16 cellular contexts compared by ENCODE assay signal in genomic region chr4:21366312-21366711, GRCh38.
A peak's percentile ranks its signal among the peaks of the same experiment; 100 is the strongest.
DNase-seq lines count a peak whose midpoint lies in the region; ATAC-seq and TF ChIP-seq lines count a peak whose summit lies in the region.
"Had no signal": no experiment of that assay in that cellular context is flagged by ENCODE, and none has a peak within 500 bp of the region (broad histone marks: within the 10 kb centered on the region; RNA-seq: fewer than 3 reads in every experiment).

No MANE protein-coding gene starts in this region.

- intact Hi-C loops in PC-3 (cut with micrococcal nuclease) = no loop called here

- no peaks in the 10 kb centered on the region for H3K27me3 Mint-ChIP-seq in GM23338 (ENCODE audit: insufficient read depth, low read depth, poor library complexity)
- no peaks in the 10 kb centered on the region for H3K27me3 Mint-ChIP-seq in neural progenitor cell (ENCODE audit: insufficient read depth, low read depth)

- POLR2A ChIA-PET in PC-3 (lab: Charles Lee; ENCODE audit: unreplicated experiment) = no interaction called here

- CTCF ChIA-PET in PC-3 (lab: Charles Lee) = no interaction called here

- ATAC-seq in GM23338 = peak; percentile 71
- ATAC-seq in PC-3 = no peak

- H2AFZ ChIP-seq in GM23338 (peak overlapping the region; percentile 79; the same call in 1 of the 2 replicates), neural progenitor cell (replicated peaks) (peak overlapping the region; percentile 8), Karpas-422 (ENCODE audit: low read length) (no peak overlapping the region), PC-3 (ENCODE audit: low read length) (no peak overlapping the region)

- no peaks in the 10 kb centered on the region for H3K36me3 ChIP-seq in GM23338 (ENCODE audit: insufficient read depth)
- no peaks in the 10 kb centered on the region for H3K36me3 ChIP-seq in NT2/D1 (ENCODE audit: insufficient read depth, insufficient read length, low read length)
- H3K36me3 ChIP-seq in neural progenitor cell = no peaks in the 10 kb centered on the region
- H3K36me3 ChIP-seq in Karpas-422 (ENCODE audit: insufficient read depth, low read length) = no peaks in the 10 kb centered on the region
- H3K36me3 ChIP-seq in PC-3 (ENCODE audit: low read depth, low read length) = no peaks in the 10 kb centered on the region
- H3K36me3 ChIP-seq: SJSA1 had no signal

- H3K4me2 ChIP-seq in GM23338 (peak overlapping the region; percentile 45; the same call in 1 of the 2 replicates), neural progenitor cell (no peak overlapping the region), Karpas-422 (ENCODE audit: low read depth, low read length, poor library complexity, severe bottlenecking) (no peak overlapping the region), PC-3 (ENCODE audit: low read length) (no peak overlapping the region)

- H3K9me3 Mint-ChIP-seq in GM23338 (no peaks in the 10 kb centered on the region), neural progenitor cell (no peaks in the 10 kb centered on the region)

- DNase-seq in GM23338 (ENCODE audit: low spot score) (peak; percentile 61), NT2/D1 (ENCODE audit: low read depth, low spot score) (peak; percentile 83), iPS DF 4.7 (ENCODE audit: extremely low read depth, low spot score) (peak; percentile 53), neural progenitor cell (ENCODE audit: low spot score) (no peak), Karpas-422 (no peak), NCI-H2107 treated with DMSO at 0.1 percent for 48 hours (lab: John Stamatoyannopoulos, UW; ENCODE audit: unreplicated experiment) (no peak), PC-3 (no peak)
- no peak for DNase-seq in activated effector memory CD4-positive, alpha-beta T cell treated with Interleukin-2 at 50 U/mL for 16 hours
- DNase-seq: CD4-positive, alpha-beta memory T cell; DND-41; GOT3; MM.1S; NCI-H1092 treated with DMSO at 0.1 percent for 48 hours; NCI-H1694; NCI-H82 had no signal

- H3K79me2 ChIP-seq in GM23338 (replicated peaks; ENCODE audit: insufficient read depth) = no peaks in the 10 kb centered on the region
- H3K79me2 ChIP-seq in neural progenitor cell (ENCODE audit: low read depth) = no peaks in the 10 kb centered on the region
- H3K79me2 ChIP-seq in Karpas-422 (ENCODE audit: low read length) = no peaks in the 10 kb centered on the region
- no peaks in the 10 kb centered on the region for H3K79me2 ChIP-seq in PC-3 (ENCODE audit: low read length)

- H3K27ac Mint-ChIP-seq in GM23338 = no peak overlapping the region
- H3K27ac Mint-ChIP-seq in neural progenitor cell = no peak overlapping the region
- H3K27ac Mint-ChIP-seq: CD4-positive, alpha-beta memory T cell had no signal

- H3K9ac ChIP-seq in NT2/D1 (ENCODE audit: insufficient read length, low read depth) = no peak overlapping the region
- no peak overlapping the region for H3K9ac ChIP-seq in neural progenitor cell
- H3K9ac ChIP-seq in Karpas-422 (ENCODE audit: low read length) = no peak overlapping the region
- no peak overlapping the region for H3K9ac ChIP-seq in PC-3 (ENCODE audit: low read length)

- H3K4me3 Mint-ChIP-seq in GM23338 (no peak overlapping the region), neural progenitor cell (no peak overlapping the region)
- H3K4me3 Mint-ChIP-seq: CD4-positive, alpha-beta memory T cell had no signal

- BruUV-seq in PC-3 (replicated peaks; lab: Mats Ljungman, UMichigan) = no TSS peak

- no peak for TF ChIP-seq CTCF in GM23338 (conservative IDR thresholded peaks at IDR 0.05; ENCODE audit: low read depth in 2 of 2)
- no peak for TF ChIP-seq CTCF in neural progenitor cell (IDR thresholded peaks at IDR 0.05)
- no peak for TF ChIP-seq CTCF in PC-3 (conservative IDR thresholded peaks at IDR 0.05; ENCODE audit: low read depth, low read length)

- H3F3A ChIP-seq in GM23338 (replicated peaks; ENCODE audit: low read depth) (no peaks in the 10 kb centered on the region), neural progenitor cell (ENCODE audit: low read depth) (no peaks in the 10 kb centered on the region), PC-3 (ENCODE audit: low read length, unreplicated experiment) (no peaks in the 10 kb centered on the region)

- H3K9me2 ChIP-seq in GM23338 (ENCODE audit: insufficient read depth) (no peaks in the 10 kb centered on the region), Karpas-422 (replicated peaks; ENCODE audit: insufficient read depth, low read length) (no peaks in the 10 kb centered on the region), PC-3 (replicated peaks; ENCODE audit: low read length) (no peaks in the 10 kb centered on the region)

- H3K36me3 Mint-ChIP-seq in GM23338 (ENCODE audit: low read depth) = no peaks in the 10 kb centered on the region
- H3K36me3 Mint-ChIP-seq in neural progenitor cell = no peaks in the 10 kb centered on the region
- H3K36me3 Mint-ChIP-seq: CD4-positive, alpha-beta memory T cell had no signal

- H3K27me3 ChIP-seq in GM23338 (ENCODE audit: insufficient read depth) = no peaks in the 10 kb centered on the region
- H3K27me3 ChIP-seq in NT2/D1 (ENCODE audit: insufficient read depth, insufficient read length) = no peaks in the 10 kb centered on the region
- H3K27me3 ChIP-seq in neural progenitor cell = no peaks in the 10 kb centered on the region
- H3K27me3 ChIP-seq in Karpas-422 (ENCODE audit: low read length) = no peaks in the 10 kb centered on the region
- no peaks in the 10 kb centered on the region for H3K27me3 ChIP-seq in PC-3 (ENCODE audit: low read length)
- H3K27me3 ChIP-seq: SJSA1 had no signal

- H4K20me1 ChIP-seq in GM23338 (replicated peaks; ENCODE audit: insufficient read depth) = no peaks in the 10 kb centered on the region
- H4K20me1 ChIP-seq in neural progenitor cell (ENCODE audit: low read depth) = no peaks in the 10 kb centered on the region
- H4K20me1 ChIP-seq in Karpas-422 (ENCODE audit: insufficient read depth, low read depth, low read length) = no peaks in the 10 kb centered on the region
- no peaks in the 10 kb centered on the region for H4K20me1 ChIP-seq in PC-3 (ENCODE audit: low read length)

- H3K9me3 ChIP-seq in NT2/D1 (ENCODE audit: insufficient read depth, low read length) = 0 out of 2 replicates have a peak, but pooled peaks cover 3% of the 10 kb centered on the region
- no peaks in the 10 kb centered on the region for H3K9me3 ChIP-seq in neural progenitor cell (ENCODE audit: low read depth)
- peaks cover 19% of the 10 kb centered on the region for H3K9me3 ChIP-seq in Karpas-422 (ENCODE audit: low read length)
- no peaks in the 10 kb centered on the region for H3K9me3 ChIP-seq in PC-3 (ENCODE audit: low read length)
- H3K9me3 ChIP-seq: SJSA1 had no signal

- H3K4me3 ChIP-seq in GM23338 = 0 out of 2 replicates have a peak overlapping the region, but pooled peaks have one; percentile 3
- H3K4me3 ChIP-seq in NT2/D1 (ENCODE audit: insufficient read length, low read depth) = no peak overlapping the region
- no peak overlapping the region for H3K4me3 ChIP-seq in neural progenitor cell
- no peak overlapping the region for H3K4me3 ChIP-seq in Karpas-422 (ENCODE audit: low read length)
- H3K4me3 ChIP-seq in PC-3 (ENCODE audit: low read length) = no peak overlapping the region
- H3K4me3 ChIP-seq: SJSA1 had no signal

- H3K4me1 ChIP-seq in GM23338 (ENCODE audit: insufficient read depth) (peaks cover 19% of the 10 kb centered on the region), NT2/D1 (ENCODE audit: insufficient read depth, insufficient read length) (no peaks in the 10 kb centered on the region), neural progenitor cell (peaks cover 9% of the 10 kb centered on the region), Karpas-422 (ENCODE audit: low read length) (no peaks in the 10 kb centered on the region), PC-3 (ENCODE audit: insufficient read depth, low read length) (no peaks in the 10 kb centered on the region)
- H3K4me1 ChIP-seq: SJSA1 had no signal

- H3K27ac ChIP-seq in GM23338 (ENCODE audit: low read depth) = peak overlapping the region; percentile 84; the same call in 1 of the 2 replicates
- H3K27ac ChIP-seq in neural progenitor cell = no peak overlapping the region
- H3K27ac ChIP-seq in Karpas-422 (ENCODE audit: low read length) = no peak overlapping the region
- no peak overlapping the region for H3K27ac ChIP-seq in PC-3 (ENCODE audit: low read length)
- H3K27ac ChIP-seq: SJSA1 had no signal

- H3K4me1 Mint-ChIP-seq in GM23338 = peaks cover 28% of the 10 kb centered on the region
- peaks cover 4% of the 10 kb centered on the region for H3K4me1 Mint-ChIP-seq in neural progenitor cell
- H3K4me1 Mint-ChIP-seq: CD4-positive, alpha-beta memory T cell had no signal

TF ChIP-seq in GM23338, 12 proteins besides CTCF, POLR2A, EP300 and RAD21 (continues in another document):
- no peak for TF ChIP-seq ETS1 (IDR thresholded peaks at IDR 0.05)
- TF ChIP-seq EZH2phosphoT487 (IDR thresholded peaks at IDR 0.05; ENCODE audit: unreplicated experiment) = no peak

Comparison
In these comparisons a context has a peak if more than half of its experiments do, and no peak if none do; other contexts are left out.
1. DNase-seq: peak in GM23338 (single experiment), NT2/D1 (single experiment) and iPS DF 4.7 (single experiment); none in neural progenitor cell (single experiment), Karpas-422 (single experiment), NCI-H2107 treated with DMSO at 0.1 percent for 48 hours (single experiment), PC-3 (single experiment) and activated effector memory CD4-positive, alpha-beta T cell treated with Interleukin-2 at 50 U/mL for 16 hours (single experiment).
2. H2AFZ ChIP-seq: peak in GM23338 (single experiment) and neural progenitor cell (single experiment); none in Karpas-422 (single experiment) and PC-3 (single experiment).